ENCODE assay signal across 15 cellular contexts in the genomic region with DNA sequence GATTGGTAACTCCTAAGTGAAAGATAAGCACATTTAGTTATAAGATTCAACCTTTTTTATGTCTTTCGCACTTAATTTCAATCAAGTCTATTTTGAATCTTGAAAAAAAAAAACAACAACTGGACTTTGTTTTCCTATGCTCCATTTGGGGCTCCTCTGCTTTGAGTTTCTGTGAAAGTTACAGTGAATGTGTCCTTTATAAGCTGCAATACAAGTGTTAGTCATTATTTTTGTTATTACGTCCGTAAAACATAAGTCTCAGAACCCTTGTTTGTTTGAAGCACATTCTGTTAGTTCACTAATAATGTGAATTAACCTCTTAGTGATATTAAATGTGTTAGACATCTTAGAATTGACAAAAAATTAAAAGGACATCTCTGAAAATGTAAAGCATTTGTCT.
"Had no signal": no experiment of that assay in that cellular context is flagged by ENCODE, and none has a peak within 500 bp of the region (broad histone marks: within the 10 kb centered on the region; RNA-seq: fewer than 3 reads in every experiment).

No MANE protein-coding gene starts in this region.

- H3K27ac ChIP-seq: esophagus squamous epithelium, neutrophil, right atrium auricular region, spleen, tibial nerve had no signal

- H3K27me3 Mint-ChIP-seq: activated B cell treated with CpG ODN at 0.5 μM for 24 hours; stimulated activated naive B cell treated with anti-CD40 and anti-IgM and Interleukin-4, amounts not matched to agents 10 μg/mL and 1 μg/mL and 100 μg/mL, for 72 hours had no signal

- H3K4me3 Mint-ChIP-seq: activated B cell treated with CpG ODN at 0.5 μM for 24 hours; activated CD4-positive, alpha-beta T cell treated with anti-CD3 and anti-CD28 coated beads, Interleukin-2, amount 10 ng/mL, durations not matched to agents 24 days and 14 days; activated naive CD4-positive, alpha-beta T cell treated with anti-CD3 and anti-CD28 coated beads, Interleukin-2, amount 50 U/mL, for 24 hours; naive thymus-derived CD4-positive, alpha-beta T cell; stimulated activated naive B cell treated with anti-CD40 and anti-IgM and Interleukin-4, amounts not matched to agents 10 μg/mL and 1 μg/mL and 100 μg/mL, for 72 hours had no signal

- H3K4me3 ChIP-seq: esophagus squamous epithelium, right atrium auricular region, spleen, tibial nerve had no signal

- H3K9me3 ChIP-seq: esophagus squamous epithelium, neutrophil, right atrium auricular region, spleen, tibial nerve had no signal

- H3K4me1 Mint-ChIP-seq: activated B cell treated with CpG ODN at 0.5 μM for 24 hours; activated CD4-positive, alpha-beta T cell treated with anti-CD3 and anti-CD28 coated beads, Interleukin-2, amount 10 ng/mL, durations not matched to agents 24 days and 14 days; activated naive CD4-positive, alpha-beta T cell treated with anti-CD3 and anti-CD28 coated beads, Interleukin-2, amount 50 U/mL, for 24 hours; naive thymus-derived CD4-positive, alpha-beta T cell; stimulated activated naive B cell treated with anti-CD40 and anti-IgM and Interleukin-4, amounts not matched to agents 10 μg/mL and 1 μg/mL and 100 μg/mL, for 72 hours had no signal

- H3K4me1 ChIP-seq: esophagus squamous epithelium, right atrium auricular region, spleen, tibial nerve had no signal

- H3K9me3 Mint-ChIP-seq: activated B cell treated with CpG ODN at 0.5 μM for 24 hours; activated CD4-positive, alpha-beta T cell treated with anti-CD3 and anti-CD28 coated beads, Interleukin-2, amount 10 ng/mL, durations not matched to agents 24 days and 14 days; activated naive CD4-positive, alpha-beta T cell treated with anti-CD3 and anti-CD28 coated beads, Interleukin-2, amount 50 U/mL, for 24 hours; naive thymus-derived CD4-positive, alpha-beta T cell; stimulated activated naive B cell treated with anti-CD40 and anti-IgM and Interleukin-4, amounts not matched to agents 10 μg/mL and 1 μg/mL and 100 μg/mL, for 72 hours had no signal

- DNase-seq: activated B cell treated with CpG ODN at 0.5 μM for 24 hours; activated CD4-positive, alpha-beta T cell treated with anti-CD3 and anti-CD28 coated beads, Interleukin-2, amount 10 ng/mL, durations not matched to agents 24 days and 14 days; activated CD8-positive, alpha-beta memory T cell treated with anti-CD3 and anti-CD28 coated beads for 24 hours; amygdala; esophagus squamous epithelium; hippocampal formation; midbrain; naive thymus-derived CD4-positive, alpha-beta T cell; spleen; stimulated activated CD4-positive, alpha-beta T cell treated with anti-CD3 and anti-CD28 coated beads, Interleukin-1b, Interleukin-23, amount 100 ng/mL, for 48 hours; stimulated activated naive B cell treated with anti-CD40 and anti-IgM and Interleukin-4, amounts not matched to agents 10 μg/mL and 1 μg/mL and 100 μg/mL, for 72 hours had no signal

- ATAC-seq: naive thymus-derived CD4-positive, alpha-beta T cell; stimulated activated naive B cell treated with anti-CD40 and anti-IgM and Interleukin-4, amounts not matched to agents 10 μg/mL and 1 μg/mL and 100 μg/mL, for 72 hours had no signal

- H3K36me3 ChIP-seq: esophagus squamous epithelium, neutrophil, right atrium auricular region, spleen, tibial nerve had no signal

- H3K27me3 ChIP-seq: esophagus squamous epithelium, neutrophil, right atrium auricular region, spleen, tibial nerve had no signal

- H3K27ac Mint-ChIP-seq: activated B cell treated with CpG ODN at 0.5 μM for 24 hours; activated CD4-positive, alpha-beta T cell treated with anti-CD3 and anti-CD28 coated beads, Interleukin-2, amount 10 ng/mL, durations not matched to agents 24 days and 14 days; activated naive CD4-positive, alpha-beta T cell treated with anti-CD3 and anti-CD28 coated beads, Interleukin-2, amount 50 U/mL, for 24 hours; naive thymus-derived CD4-positive, alpha-beta T cell; stimulated activated naive B cell treated with anti-CD40 and anti-IgM and Interleukin-4, amounts not matched to agents 10 μg/mL and 1 μg/mL and 100 μg/mL, for 72 hours had no signal

- H3K36me3 Mint-ChIP-seq: activated naive CD4-positive, alpha-beta T cell treated with anti-CD3 and anti-CD28 coated beads, Interleukin-2, amount 50 U/mL, for 24 hours; stimulated activated naive B cell treated with anti-CD40 and anti-IgM and Interleukin-4, amounts not matched to agents 10 μg/mL and 1 μg/mL and 100 μg/mL, for 72 hours had no signal
